In the genomic region with DNA sequence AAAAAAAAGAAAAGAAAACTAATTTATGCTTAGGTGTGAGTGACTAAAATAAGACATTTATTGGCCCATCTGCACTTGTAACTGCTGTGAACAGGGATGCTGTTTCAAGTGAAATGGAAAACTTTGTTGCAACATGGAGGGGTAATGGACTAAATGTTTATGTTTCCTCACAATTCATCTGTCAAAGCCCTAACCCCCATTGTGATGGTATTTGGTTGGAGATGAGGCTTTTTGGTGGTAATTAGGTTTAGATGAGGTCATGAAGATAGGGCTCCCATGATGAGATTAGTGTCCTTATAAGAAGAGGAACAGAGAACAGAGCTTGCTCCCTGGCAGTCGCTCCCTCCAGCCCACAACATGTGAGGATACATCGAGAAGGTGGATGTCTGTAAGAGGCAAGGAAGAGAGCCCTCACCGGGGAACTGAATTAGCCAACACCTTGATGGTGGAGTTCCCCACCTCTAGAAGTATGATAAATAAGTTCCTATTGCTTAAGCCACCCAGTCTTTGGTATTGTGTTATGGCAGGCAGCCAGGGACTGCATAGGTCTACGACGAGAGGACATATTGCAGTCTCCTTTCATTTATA, we compare ENCODE assay signal across 1 cellular context.
TF ChIP-seq lines count a peak whose summit lies in the region.

No MANE protein-coding gene starts in this region.

TF ChIP-seq in HEK293, 187 proteins besides CTCF, POLR2A, EP300 and RAD21 (continued from another document):
- TF ChIP-seq, protein P1, sequence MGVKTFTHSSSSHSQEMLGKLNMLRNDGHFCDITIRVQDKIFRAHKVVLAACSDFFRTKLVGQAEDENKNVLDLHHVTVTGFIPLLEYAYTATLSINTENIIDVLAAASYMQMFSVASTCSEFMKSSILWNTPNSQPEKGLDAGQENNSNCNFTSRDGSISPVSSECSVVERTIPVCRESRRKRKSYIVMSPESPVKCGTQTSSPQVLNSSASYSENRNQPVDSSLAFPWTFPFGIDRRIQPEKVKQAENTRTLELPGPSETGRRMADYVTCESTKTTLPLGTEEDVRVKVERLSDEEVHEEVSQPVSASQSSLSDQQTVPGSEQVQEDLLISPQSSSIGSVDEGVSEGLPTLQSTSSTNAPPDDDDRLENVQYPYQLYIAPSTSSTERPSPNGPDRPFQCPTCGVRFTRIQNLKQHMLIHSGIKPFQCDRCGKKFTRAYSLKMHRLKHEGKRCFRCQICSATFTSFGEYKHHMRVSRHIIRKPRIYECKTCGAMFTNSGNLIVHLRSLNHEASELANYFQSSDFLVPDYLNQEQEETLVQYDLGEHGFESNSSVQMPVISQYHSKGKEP (tag by site-specific recombination; IDR thresholded peaks at IDR 0.05): no peak
- TF ChIP-seq ZFP37 (tag by site-specific recombination; IDR thresholded peaks at IDR 0.05): no peak
- TF ChIP-seq ZBTB48 (tag by site-specific recombination; IDR thresholded peaks at IDR 0.05): 0 out of 2 replicates have a peak, but pooled peaks have one; percentile 32
- TF ChIP-seq, protein P2, sequence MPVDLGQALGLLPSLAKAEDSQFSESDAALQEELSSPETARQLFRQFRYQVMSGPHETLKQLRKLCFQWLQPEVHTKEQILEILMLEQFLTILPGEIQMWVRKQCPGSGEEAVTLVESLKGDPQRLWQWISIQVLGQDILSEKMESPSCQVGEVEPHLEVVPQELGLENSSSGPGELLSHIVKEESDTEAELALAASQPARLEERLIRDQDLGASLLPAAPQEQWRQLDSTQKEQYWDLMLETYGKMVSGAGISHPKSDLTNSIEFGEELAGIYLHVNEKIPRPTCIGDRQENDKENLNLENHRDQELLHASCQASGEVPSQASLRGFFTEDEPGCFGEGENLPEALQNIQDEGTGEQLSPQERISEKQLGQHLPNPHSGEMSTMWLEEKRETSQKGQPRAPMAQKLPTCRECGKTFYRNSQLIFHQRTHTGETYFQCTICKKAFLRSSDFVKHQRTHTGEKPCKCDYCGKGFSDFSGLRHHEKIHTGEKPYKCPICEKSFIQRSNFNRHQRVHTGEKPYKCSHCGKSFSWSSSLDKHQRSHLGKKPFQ (tag by site-specific recombination; IDR thresholded peaks at IDR 0.05): peak; percentile 67; the same call in 1 of the 2 replicates
- TF ChIP-seq, protein P3, sequence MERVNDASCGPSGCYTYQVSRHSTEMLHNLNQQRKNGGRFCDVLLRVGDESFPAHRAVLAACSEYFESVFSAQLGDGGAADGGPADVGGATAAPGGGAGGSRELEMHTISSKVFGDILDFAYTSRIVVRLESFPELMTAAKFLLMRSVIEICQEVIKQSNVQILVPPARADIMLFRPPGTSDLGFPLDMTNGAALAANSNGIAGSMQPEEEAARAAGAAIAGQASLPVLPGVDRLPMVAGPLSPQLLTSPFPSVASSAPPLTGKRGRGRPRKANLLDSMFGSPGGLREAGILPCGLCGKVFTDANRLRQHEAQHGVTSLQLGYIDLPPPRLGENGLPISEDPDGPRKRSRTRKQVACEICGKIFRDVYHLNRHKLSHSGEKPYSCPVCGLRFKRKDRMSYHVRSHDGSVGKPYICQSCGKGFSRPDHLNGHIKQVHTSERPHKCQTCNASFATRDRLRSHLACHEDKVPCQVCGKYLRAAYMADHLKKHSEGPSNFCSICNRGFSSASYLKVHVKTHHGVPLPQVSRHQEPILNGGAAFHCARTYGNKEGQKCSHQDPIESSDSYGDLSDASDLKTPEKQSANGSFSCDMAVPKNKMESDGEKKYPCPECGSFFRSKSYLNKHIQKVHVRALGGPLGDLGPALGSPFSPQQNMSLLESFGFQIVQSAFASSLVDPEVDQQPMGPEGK (tag by site-specific recombination; IDR thresholded peaks at IDR 0.05): peak; percentile 24; the same call in 1 of the 2 replicates
- peak; percentile 67; the same call in 1 of the 2 replicates for TF ChIP-seq ZNF24 (tag by site-specific recombination; IDR thresholded peaks at IDR 0.05)
- TF ChIP-seq, protein P4, sequence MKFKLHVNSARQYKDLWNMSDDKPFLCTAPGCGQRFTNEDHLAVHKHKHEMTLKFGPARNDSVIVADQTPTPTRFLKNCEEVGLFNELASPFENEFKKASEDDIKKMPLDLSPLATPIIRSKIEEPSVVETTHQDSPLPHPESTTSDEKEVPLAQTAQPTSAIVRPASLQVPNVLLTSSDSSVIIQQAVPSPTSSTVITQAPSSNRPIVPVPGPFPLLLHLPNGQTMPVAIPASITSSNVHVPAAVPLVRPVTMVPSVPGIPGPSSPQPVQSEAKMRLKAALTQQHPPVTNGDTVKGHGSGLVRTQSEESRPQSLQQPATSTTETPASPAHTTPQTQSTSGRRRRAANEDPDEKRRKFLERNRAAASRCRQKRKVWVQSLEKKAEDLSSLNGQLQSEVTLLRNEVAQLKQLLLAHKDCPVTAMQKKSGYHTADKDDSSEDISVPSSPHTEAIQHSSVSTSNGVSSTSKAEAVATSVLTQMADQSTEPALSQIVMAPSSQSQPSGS (tag by site-specific recombination; IDR thresholded peaks at IDR 0.05; ENCODE audit: low read depth): peak; percentile 67; the same call in 1 of the 2 replicates
